Comparison of ENCODE assay signal across 12 cellular contexts in genomic region chr20:17615645-17616479, GRCh38. TPM values are rescaled to one million over a fixed set of nuclear protein-coding genes. Genes with fewer than 3 reads are reported as not detected.
A peak's percentile ranks its signal among the peaks of the same experiment; 100 is the strongest.
DNase-seq lines count a peak whose midpoint lies in the region; ATAC-seq and TF ChIP-seq lines count a peak whose summit lies in the region.
"Had no signal": no experiment of that assay in that cellular context is flagged by ENCODE, and none has a peak within 500 bp of the region (broad histone marks: within the 10 kb centered on the region; RNA-seq: fewer than 3 reads in every experiment).

No MANE protein-coding gene starts in this region.

- CTCF ChIA-PET in mammary epithelial cell (lab: Charles Lee; ENCODE audit: low non-redundant PET) = interaction anchor here (0.6 kb wide), 1 partner anchor 36 kb away, joined by 6 read pairs; no protein-coding TSS in a partner anchor

- peak overlapping the region; percentile 13 to 16 for H3K27ac ChIP-seq in breast epithelium
- no peak overlapping the region for H3K27ac ChIP-seq in mammary epithelial cell (ENCODE audit: insufficient read depth, low read depth, low read length)
- H3K27ac ChIP-seq in lower lobe of right lung = peak overlapping the region; percentile 71
- peak overlapping the region in 3 of 4 donors; percentile 61 to 74 (median 74) for H3K27ac ChIP-seq in upper lobe of left lung
- H3K27ac ChIP-seq: C4-2B had no signal

- intact Hi-C loops in breast epithelium (cut with DNase I; ENCODE audit: low total_unique reads) (no loop called here), mammary epithelial cell (cut with micrococcal nuclease) (loop anchor here (10.0 kb wide), 1 partner anchor 811 kb away; no protein-coding TSS in a partner anchor), lower lobe of right lung (cut with DNase I) (no loop called here)

- no peaks in the 10 kb centered on the region for H3K36me3 ChIP-seq in breast epithelium
- peaks cover 14% of the 10 kb centered on the region for H3K36me3 ChIP-seq in mammary epithelial cell (ENCODE audit: insufficient read depth, low read length)
- H3K36me3 ChIP-seq in lower lobe of right lung = peaks cover 81% of the 10 kb centered on the region
- peaks cover 4 to 87% (median 61%) of the 10 kb centered on the region in 4 donors for H3K36me3 ChIP-seq in upper lobe of left lung

- H3K9ac ChIP-seq in mammary epithelial cell (ENCODE audit: insufficient read depth, low read length) = no peak overlapping the region

- TF ChIP-seq POLR2A in breast epithelium (IDR thresholded peaks at IDR 0.05) (no peak), upper lobe of left lung (IDR thresholded peaks at IDR 0.05) (no peak)

- TF ChIP-seq EP300 in upper lobe of left lung (IDR thresholded peaks at IDR 0.05) = no peak

- H2AFZ ChIP-seq in mammary epithelial cell (ENCODE audit: low read depth, low read length) = no peak overlapping the region

- WGBS in mammary epithelial cell (ENCODE audit: low coverage, missing lambda C conversion rate) = 84% methylated on average over 16 of the region's 22 CpGs
- WGBS in upper lobe of left lung, 2 donors = 80% methylated on average over 13 to 19 of the region's 22 CpGs

- H3K9me3 ChIP-seq in breast epithelium (no peaks in the 10 kb centered on the region), mammary epithelial cell (replicated peaks; ENCODE audit: insufficient read depth, low read length) (no peaks in the 10 kb centered on the region), lower lobe of right lung (no peaks in the 10 kb centered on the region), upper lobe of left lung (no peaks in the 10 kb centered on the region)

- H3K4me2 ChIP-seq in mammary epithelial cell (ENCODE audit: insufficient read depth, low read depth, low read length) = no peak overlapping the region

- no peak for ATAC-seq in lower lobe of right lung
- no peak for ATAC-seq in upper lobe of left lung (ENCODE audit: low FRiP score in 2 of 2)
- no peak for ATAC-seq in HG03469 (IDR thresholded peaks at IDR 0.05; ENCODE audit: unreplicated experiment)
- ATAC-seq: activated CD8-positive, alpha-beta T cell treated with anti-CD3 and anti-CD28 coated beads for 36 hours; esophagus mucosa had no signal

- H4K20me1 ChIP-seq in mammary epithelial cell (ENCODE audit: insufficient read depth, low read length) = no peaks in the 10 kb centered on the region

- H3K4me3 ChIP-seq in breast epithelium (no peak overlapping the region), mammary epithelial cell (replicated peaks in 1 of 3; ENCODE audit: insufficient read depth in 1 of 3, low read depth in 2 of 3, low read length in 3 of 3) (no peak overlapping the region), lower lobe of right lung (no peak overlapping the region), upper lobe of left lung (no peak overlapping the region)

- peaks cover 0 to 4% of the 10 kb centered on the region in 2 donors for H3K4me1 ChIP-seq in breast epithelium
- peaks cover 19% of the 10 kb centered on the region for H3K4me1 ChIP-seq in mammary epithelial cell (ENCODE audit: insufficient read depth, low read length)
- H3K4me1 ChIP-seq in lower lobe of right lung = peaks cover 42% of the 10 kb centered on the region
- H3K4me1 ChIP-seq in upper lobe of left lung = peaks cover 26 to 49% (median 30%) of the 10 kb centered on the region in 4 donors

- dilution Hi-C loops in mammary epithelial cell (cut with HindIII; ENCODE audit: low sequenced_read_pairs) = no loop called here

- H3K79me2 ChIP-seq in mammary epithelial cell (ENCODE audit: insufficient read depth, low read length) = no peaks in the 10 kb centered on the region

- H3K27me3 ChIP-seq in breast epithelium (no peaks in the 10 kb centered on the region), mammary epithelial cell (ENCODE audit: insufficient read depth, low read length) (no peaks in the 10 kb centered on the region), lower lobe of right lung (ENCODE audit: low read depth) (no peaks in the 10 kb centered on the region), upper lobe of left lung (no peaks in the 10 kb centered on the region)

- TF ChIP-seq CTCF in breast epithelium (IDR thresholded peaks at IDR 0.05) (no peak), mammary epithelial cell (conservative IDR thresholded peaks at IDR 0.05 in 1 of 2, IDR thresholded peaks at IDR 0.05 in 1 of 2; ENCODE audit: extremely low read depth in 1 of 2, insufficient read depth in 1 of 2, low read depth in 1 of 2, low read length in 2 of 2) (no peak), lower lobe of right lung (IDR thresholded peaks at IDR 0.05) (no peak), upper lobe of left lung (IDR thresholded peaks at IDR 0.05) (no peak)

- in situ Hi-C loops in mammary epithelial cell (cut with MboI; ENCODE audit: low sequenced_read_pairs in 2 of 2) = loop anchor here in 1 of 2 donors (25.0 kb wide), 1 partner anchor 804 kb away; no protein-coding TSS in a partner anchor

- BruUV-seq in mammary epithelial cell (replicated peaks; lab: Mats Ljungman, UMichigan) = no TSS peak

- DNase-seq in breast epithelium (ENCODE audit: low spot score in 2 of 2) (peak in 1 of 2 donors; percentile 16), mammary epithelial cell (no peak), SIG-M5 treated with dmso at 0.1 percent for 504 hours (lab: John Stamatoyannopoulos, UW; ENCODE audit: unreplicated experiment) (peak; percentile 76), lower lobe of right lung (peak; percentile 49), upper lobe of left lung (peak in 1 of 2 donors; percentile 75), GM19240 (ENCODE audit: insufficient read length, low spot score) (no peak), NCI-H2081 treated with DMSO at 0.1 percent for 48 hours (lab: John Stamatoyannopoulos, UW) (no peak)
- DNase-seq: activated CD8-positive, alpha-beta T cell treated with anti-CD3 and anti-CD28 coated beads for 36 hours; SW 1271 had no signal

RNA-seq across cellular contexts. Expression of gene DSTN, which starts 46.0 kb away (rescaled TPM):
- total RNA-seq in breast epithelium = 100 to 1,000 TPM; 180 to 384 (median 272) TPM
- 100 to 1,000 TPM; 398 to 428 TPM for total RNA-seq in mammary epithelial cell
- 211 TPM for polyA plus RNA-seq in mammary epithelial cell
- 110 TPM for polyA minus RNA-seq in mammary epithelial cell
- total RNA-seq in lower lobe of right lung = 347 TPM
- total RNA-seq in upper lobe of left lung = 100 to 1,000 TPM; 235 to 735 (median 513) TPM

Comparison
In these comparisons a context has a peak if more than half of its experiments do, and no peak if none do; other contexts are left out.
1. DNase-seq: peak in SIG-M5 treated with dmso at 0.1 percent for 504 hours (single experiment) and lower lobe of right lung (single experiment); none in mammary epithelial cell (single experiment), GM19240 (single experiment) and NCI-H2081 treated with DMSO at 0.1 percent for 48 hours (single experiment).